In genomic region chr15:73600413-73601050, GRCh38 we compare ENCODE assay signal across 16 cellular contexts. TPM values are rescaled to one million over a fixed set of nuclear protein-coding genes. Genes with fewer than 3 reads are reported as not detected.
A peak's percentile ranks its signal among the peaks of the same experiment; 100 is the strongest.
DNase-seq lines count a peak whose midpoint lies in the region; ATAC-seq, FAIRE-seq and TF ChIP-seq lines count a peak whose summit lies in the region.
"Had no signal": no experiment of that assay in that cellular context is flagged by ENCODE, and none has a peak within 500 bp of the region (broad histone marks: within the 10 kb centered on the region; RNA-seq: fewer than 3 reads in every experiment).

No MANE protein-coding gene starts in this region.

- BruUV-seq in PC-3 (replicated peaks; lab: Mats Ljungman, UMichigan) = no TSS peak

- H3F3A ChIP-seq in PC-3 (ENCODE audit: low read length, unreplicated experiment) (no peaks in the 10 kb centered on the region), neural progenitor cell (ENCODE audit: low read depth) (peaks cover 50% of the 10 kb centered on the region)

- H3K27ac Mint-ChIP-seq in endodermal cell (no peak overlapping the region), neural progenitor cell (no peak overlapping the region)

- peaks cover 45% of the 10 kb centered on the region for H3K4me1 Mint-ChIP-seq in endodermal cell
- peaks cover 31% of the 10 kb centered on the region for H3K4me1 Mint-ChIP-seq in neural progenitor cell

- H3K27ac ChIP-seq in A549 (peak overlapping the region; percentile 45 to 62), PC-3 (ENCODE audit: low read length) (peak overlapping the region; percentile 42), endodermal cell (ENCODE audit: low read depth, low read length) (no peak overlapping the region), neural progenitor cell (peak overlapping the region; percentile 85)
- H3K27ac ChIP-seq: WERI-Rb-1 had no signal

- peaks cover 38% of the 10 kb centered on the region for H4K20me1 ChIP-seq in PC-3 (ENCODE audit: low read length)
- H4K20me1 ChIP-seq in neural progenitor cell (ENCODE audit: low read depth) = peaks cover 94% of the 10 kb centered on the region

- intact Hi-C loops in PC-3 (cut with micrococcal nuclease) = loop anchor here (2.0 to 5.0 kb wide), 2 partner anchors 26 to 38 kb away; no protein-coding TSS in a partner anchor

- CTCF ChIA-PET in A549 (lab: Yijun Ruan, JAX) (interaction anchor here (0.9 to 9.8 kb wide), 5 partner anchors 20 to 99 kb away, joined by 3 to 99 read pairs (median 3); partner anchors contain the start of gene NPTN), PC-3 (lab: Charles Lee) (interaction anchor here (0.6 to 1.5 kb wide), 2 partner anchors 14 to 36 kb away, joined by 3 to 5 read pairs; no protein-coding TSS in a partner anchor)

- no peak for TF ChIP-seq EP300 in A549 (IDR thresholded peaks at IDR 0.05)

- no peaks in the 10 kb centered on the region for H3K36me3 Mint-ChIP-seq in endodermal cell (ENCODE audit: low read depth)
- peaks cover 6% of the 10 kb centered on the region for H3K36me3 Mint-ChIP-seq in neural progenitor cell

- POLR2A ChIA-PET in A549 (lab: Yijun Ruan, JAX) = interaction anchor here (3.8 kb wide), 1 partner anchor 33 kb away, joined by 21 read pairs; the partner anchor contains the start of gene NPTN
- POLR2A ChIA-PET in PC-3 (lab: Charles Lee; ENCODE audit: unreplicated experiment) = no interaction called here

- no peak for TF ChIP-seq CTCF in A549 (IDR thresholded peaks at IDR 0.05)
- no peak for TF ChIP-seq CTCF in PC-3 (conservative IDR thresholded peaks at IDR 0.05; ENCODE audit: low read depth, low read length)
- no peak for TF ChIP-seq CTCF in endodermal cell (conservative IDR thresholded peaks at IDR 0.05)
- TF ChIP-seq CTCF in neural progenitor cell (IDR thresholded peaks at IDR 0.05) = no peak

- 88% methylated on average over 3 of the region's 3 CpGs for WGBS in A549 (ENCODE audit: missing lambda C conversion rate)
- 87 to 90% methylated on average over 3 of the region's 3 CpGs for WGBS in endodermal cell (ENCODE audit: insufficient coverage in 1 of 2, insufficient read length in 1 of 2), 2 experiments

- H3K27me3 ChIP-seq in PC-3 (ENCODE audit: low read length) = no peaks in the 10 kb centered on the region
- H3K27me3 ChIP-seq in endodermal cell (ENCODE audit: control insufficient read depth, insufficient read depth, low read length, poor library complexity, severe bottlenecking) = no peaks in the 10 kb centered on the region
- no peaks in the 10 kb centered on the region for H3K27me3 ChIP-seq in neural progenitor cell
- H3K27me3 ChIP-seq: body of pancreas had no signal

- FAIRE-seq in A549 (lab: Jason Lieb, UNC) = no peak

- H3K9me2 ChIP-seq in PC-3 (replicated peaks; ENCODE audit: low read length) = no peaks in the 10 kb centered on the region

- H3K9ac ChIP-seq in PC-3 (ENCODE audit: low read length) = 0 out of 2 replicates have a peak overlapping the region, but pooled peaks have one; percentile 11
- H3K9ac ChIP-seq in endodermal cell (ENCODE audit: extremely low read depth, low read length, poor library complexity, severe bottlenecking) = no peak overlapping the region
- H3K9ac ChIP-seq in neural progenitor cell = no peak overlapping the region

- no peak for TF ChIP-seq RAD21 in A549 (conservative IDR thresholded peaks at IDR 0.05 in 1 of 2, IDR thresholded peaks at IDR 0.05 in 1 of 2)

- H3K27me3 Mint-ChIP-seq in endodermal cell (ENCODE audit: insufficient read depth) = no peaks in the 10 kb centered on the region
- H3K27me3 Mint-ChIP-seq in neural progenitor cell (ENCODE audit: insufficient read depth, low read depth) = no peaks in the 10 kb centered on the region

- H3K36me3 ChIP-seq in PC-3 (ENCODE audit: low read depth, low read length) (peaks cover 3% of the 10 kb centered on the region; the same call in 1 of the 2 replicates), endodermal cell (ENCODE audit: control insufficient read depth, insufficient read depth, low read length) (no peaks in the 10 kb centered on the region), neural progenitor cell (no peaks in the 10 kb centered on the region)
- H3K36me3 ChIP-seq: WERI-Rb-1 had no signal

- H3K4me1 ChIP-seq in A549 = peaks cover 41% of the 10 kb centered on the region
- peaks cover 36% of the 10 kb centered on the region for H3K4me1 ChIP-seq in PC-3 (ENCODE audit: insufficient read depth, low read length)
- H3K4me1 ChIP-seq in endodermal cell (ENCODE audit: control insufficient read depth, insufficient read depth, low read length) = peaks cover 20% of the 10 kb centered on the region
- H3K4me1 ChIP-seq in neural progenitor cell = peaks cover 81% of the 10 kb centered on the region

- ATAC-seq in A549 (peak in 1 of 2 experiments; percentile 17; a peak in 2 of 6 replicates), PC-3 (no peak), HG03280 (IDR thresholded peaks at IDR 0.05; ENCODE audit: unreplicated experiment) (no peak)

- H3K4me2 ChIP-seq in A549 (peak overlapping the region; percentile 73), PC-3 (ENCODE audit: low read length) (peak overlapping the region; percentile 38), neural progenitor cell (peak overlapping the region; percentile 72)

- H2AFZ ChIP-seq in PC-3 (ENCODE audit: low read length) = no peak overlapping the region
- no peak overlapping the region for H2AFZ ChIP-seq in neural progenitor cell (replicated peaks)

- peaks cover 100% of the 10 kb centered on the region for H3K79me2 ChIP-seq in PC-3 (ENCODE audit: low read length)
- H3K79me2 ChIP-seq in neural progenitor cell (ENCODE audit: low read depth) = peaks cover 100% of the 10 kb centered on the region

- DNase-seq in A549 (ENCODE audit: low read depth in 1 of 2, low spot score in 1 of 2) (no peak), PC-3 (no peak), endodermal cell (no peak), neural progenitor cell (ENCODE audit: low spot score) (no peak), NCI-H1436 treated with DMSO at 0.1 percent for 48 hours (lab: John Stamatoyannopoulos, UW) (no peak), SK-N-DZ (ENCODE audit: low spot score) (no peak)
- DNase-seq in activated CD4-positive, CD25-positive, alpha-beta regulatory T cell treated with anti-CD3 and anti-CD28 coated beads, Interleukin-2, amount 50 U/mL, for 72 hours = no peak
- DNase-seq: activated effector memory CD4-positive, alpha-beta T cell treated with Interleukin-2 at 50 U/mL for 16 hours; Karpas-422; NCI-H1417 treated with DMSO at 0.1 percent for 48 hours; NCI-H510A; posterior cingulate gyrus; WERI-Rb-1 had no signal

- H3K4me3 Mint-ChIP-seq in endodermal cell (no peak overlapping the region), neural progenitor cell (no peak overlapping the region)

- no peak overlapping the region for H3K4me3 ChIP-seq in A549
- H3K4me3 ChIP-seq in PC-3 (ENCODE audit: low read length) = peak overlapping the region; percentile 15; the same call in 1 of the 2 replicates
- H3K4me3 ChIP-seq in endodermal cell (ENCODE audit: low read length) = peak overlapping the region; percentile 48
- H3K4me3 ChIP-seq in neural progenitor cell = peak overlapping the region; percentile 20
- H3K4me3 ChIP-seq: body of pancreas had no signal

- H3K9me3 Mint-ChIP-seq in endodermal cell (no peaks in the 10 kb centered on the region), neural progenitor cell (no peaks in the 10 kb centered on the region)
- H3K9me3 Mint-ChIP-seq: immature natural killer cell had no signal

- no peak for TF ChIP-seq POLR2A in A549 (IDR thresholded peaks at IDR 0.05; ENCODE audit: low read length)

- H3K9me3 ChIP-seq in A549 (no peaks in the 10 kb centered on the region), PC-3 (ENCODE audit: low read length) (no peaks in the 10 kb centered on the region), endodermal cell (ENCODE audit: control insufficient read depth, low read length) (no peaks in the 10 kb centered on the region), neural progenitor cell (ENCODE audit: low read depth) (no peaks in the 10 kb centered on the region)
- H3K9me3 ChIP-seq: body of pancreas had no signal

TF ChIP-seq in A549, 52 proteins besides CTCF, POLR2A, EP300 and RAD21:
- no peak for TF ChIP-seq POLR2AphosphoS2 (conservative IDR thresholded peaks at IDR 0.05; ENCODE audit: low read length)
- 0 out of 4 replicates have a peak, but pooled peaks of 1 of the 2 experiments have one; percentile 3 for TF ChIP-seq CEBPB (IDR thresholded peaks at IDR 0.05)
TF ChIP-seq in A549: peak in this region for 1.

RNA-seq across cellular contexts. Expression of gene NPTN, which starts 32.7 kb away (rescaled TPM):
- polyA plus RNA-seq in A549 (2011; rRNA removed) = 201 and 253 TPM in 2 replicates
- 152 and 184 TPM in 2 replicates for polyA plus RNA-seq in A549 (2012; cell fraction: cytosol; rRNA removed)
- polyA plus RNA-seq in A549 (2012; cell fraction: nucleus; rRNA removed) = 108 and 126 TPM in 2 replicates
- polyA plus RNA-seq in A549 (2017; fragmentation: RNase III; extraction: RNeasy Plus Mini Kit Qiagen cat#74134 plus additional on column Dnase treatment) = 138 to 150 TPM (median 145 TPM) in 3 replicates
- polyA minus RNA-seq in A549 (2011; rRNA and poly(A)+ RNA removed) = 80.1 and 86.6 TPM in 2 replicates
- 115 and 164 TPM in 2 replicates for total RNA-seq in PC-3 (2014; rRNA removed)
- total RNA-seq in endodermal cell = 100 to 1,000 TPM in 1 of 2 donors, 10 to 100 TPM in 1; 85.4 to 110 TPM
- 92.0 TPM for polyA plus RNA-seq in endodermal cell (2013, experiment 1 of 2)
- 83.4 TPM for polyA plus RNA-seq in endodermal cell (2013, experiment 2 of 2)
- 84.4 and 110 TPM in 2 replicates for total RNA-seq in neural progenitor cell (ENCODE audit: low replicate concordance)
- 83.9 and 106 TPM in 2 replicates for polyA plus RNA-seq in SK-N-DZ (2014; cell fraction: cytosol; rRNA removed)
- polyA plus RNA-seq in SK-N-DZ (2014; cell fraction: nucleus; rRNA removed) = 71.4 and 78.7 TPM in 2 replicates
